ENCODE assay signal across 8 cellular contexts in the genomic region with DNA sequence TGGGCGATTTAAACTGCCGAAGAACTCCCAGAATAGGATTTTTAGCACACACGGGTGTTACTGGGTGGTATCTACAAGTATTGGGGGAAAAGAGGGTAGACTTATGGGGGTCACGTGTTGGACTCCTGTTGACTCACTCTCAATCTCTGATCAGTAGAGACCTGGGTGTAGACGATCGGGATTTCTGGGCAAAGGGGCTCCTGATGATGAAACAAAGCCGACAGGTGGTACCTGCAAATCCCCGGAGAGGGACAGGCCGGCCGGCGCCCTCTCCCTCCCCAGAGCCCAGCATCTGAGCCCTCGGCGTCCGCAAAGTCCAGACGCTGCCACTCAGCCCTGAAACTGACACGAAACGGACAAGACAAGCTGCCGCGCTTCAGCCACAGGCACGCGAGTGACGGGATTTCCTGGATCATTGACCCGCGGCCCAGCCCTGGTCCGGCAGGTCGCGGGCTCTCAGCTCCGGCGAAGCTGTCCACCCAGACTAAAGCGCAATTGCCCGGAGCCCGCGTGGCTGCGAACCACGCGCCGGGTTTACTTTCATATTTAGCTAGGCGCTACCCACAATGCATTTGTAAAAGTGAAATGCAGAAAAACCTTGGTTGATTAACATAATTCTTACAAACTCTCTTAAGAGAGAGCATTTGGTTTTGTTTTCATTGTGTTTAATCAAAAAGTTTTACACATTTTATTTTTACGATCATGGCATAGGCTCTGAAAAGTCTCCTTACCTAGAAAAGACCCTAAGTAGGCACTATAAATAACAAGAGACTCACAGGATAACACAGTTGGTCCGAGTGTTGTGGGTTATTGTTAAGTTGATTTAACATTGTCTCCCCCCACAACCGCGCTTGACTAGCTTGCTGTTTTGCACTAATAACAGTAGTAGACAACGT. TPM values are rescaled to one million over a fixed set of nuclear protein-coding genes. Genes with fewer than 3 reads are reported as not detected.
A peak's percentile ranks its signal among the peaks of the same experiment; 100 is the strongest.
DNase-seq lines count a peak whose midpoint lies in the region; ATAC-seq and TF ChIP-seq lines count a peak whose summit lies in the region.

No MANE protein-coding gene starts in this region.

- intact Hi-C loops in activated CD4-positive, alpha-beta T cell treated with anti-CD3 and anti-CD28 coated beads, Interleukin-2, amount 10 ng/mL, durations not matched to agents 24 days and 14 days (cut with micrococcal nuclease), result loop anchor here (1.0 to 2.0 kb wide), 5 partner anchors 22 to 150 kb away; partner anchors contain the start of gene EZH2
- intact Hi-C loops in left lung (cut with DNase I), result no loop called here

- H3K27me3 ChIP-seq in BE2C (no peaks in the 10 kb centered on the region), left lung (no peaks in the 10 kb centered on the region)

- H3K4me1 Mint-ChIP-seq in activated CD4-positive, alpha-beta T cell treated with anti-CD3 and anti-CD28 coated beads, Interleukin-2, amount 10 ng/mL, durations not matched to agents 24 days and 14 days, result peaks cover 17% of the 10 kb centered on the region

- H3K27ac Mint-ChIP-seq in activated CD4-positive, alpha-beta T cell treated with anti-CD3 and anti-CD28 coated beads, Interleukin-2, amount 10 ng/mL, durations not matched to agents 24 days and 14 days, result peak overlapping the region; percentile 99

- ATAC-seq in HG03432 (IDR thresholded peaks at IDR 0.05; ENCODE audit: unreplicated experiment) (peak; percentile 78), left lung (peak; percentile 95)

- TF ChIP-seq CTCF in BE2C (IDR thresholded peaks at IDR 0.05; ENCODE audit: low read depth, low read length) (no peak), left lung (IDR thresholded peaks at IDR 0.05) (no peak)

- H3K4me1 ChIP-seq in BE2C, result no peaks in the 10 kb centered on the region
- H3K4me1 ChIP-seq in left lung, result peaks cover 7 to 19% of the 10 kb centered on the region in 2 donors

- peaks cover 4% of the 10 kb centered on the region for H3K36me3 Mint-ChIP-seq in activated CD4-positive, alpha-beta T cell treated with anti-CD3 and anti-CD28 coated beads, Interleukin-2, amount 10 ng/mL, durations not matched to agents 24 days and 14 days (ENCODE audit: low read depth)

- H3K27me3 Mint-ChIP-seq in activated CD4-positive, alpha-beta T cell treated with anti-CD3 and anti-CD28 coated beads, Interleukin-2, amount 10 ng/mL, durations not matched to agents 24 days and 14 days, result no peaks in the 10 kb centered on the region

- H3K4me3 ChIP-seq in BE2C (ENCODE audit: low read depth, low read length) (peak overlapping the region; percentile 84), left lung (peak overlapping the region; percentile 60 to 62)

- H3K36me3 ChIP-seq in BE2C (no peaks in the 10 kb centered on the region), left lung (no peaks in the 10 kb centered on the region)

- peak; percentile 83 for DNase-seq in BE2C
- peak; percentile 59 for DNase-seq in GM19238 (ENCODE audit: insufficient read length, low spot score)
- peak; percentile 71 for DNase-seq in NCI-H524 treated with DMSO at 0.1 percent for 48 hours (lab: John Stamatoyannopoulos, UW)
- peak; percentile 92 for DNase-seq in activated CD4-positive, alpha-beta T cell treated with anti-CD3 and anti-CD28 coated beads, Interleukin-2, amount 10 ng/mL, durations not matched to agents 24 days and 14 days
- peak; percentile 88 for DNase-seq in dedifferentiated amniotic fluid mesenchymal stem cell (ENCODE audit: extremely low spot score)
- DNase-seq in left lung, result peak; percentile 83 to 93
- peak; percentile 66 to 68 for DNase-seq in stimulated activated CD4-positive, alpha-beta T cell treated with anti-CD3 and anti-CD28 coated beads, Interleukin-2, amount 100 ng/mL, for 24 hours

- no peaks in the 10 kb centered on the region for H3K9me3 Mint-ChIP-seq in activated CD4-positive, alpha-beta T cell treated with anti-CD3 and anti-CD28 coated beads, Interleukin-2, amount 10 ng/mL, durations not matched to agents 24 days and 14 days

- peak overlapping the region; percentile 97 for H3K4me3 Mint-ChIP-seq in activated CD4-positive, alpha-beta T cell treated with anti-CD3 and anti-CD28 coated beads, Interleukin-2, amount 10 ng/mL, durations not matched to agents 24 days and 14 days

- no peaks in the 10 kb centered on the region for H3K9me3 ChIP-seq in BE2C
- no peaks in the 10 kb centered on the region for H3K9me3 ChIP-seq in left lung

- peak overlapping the region; percentile 90 to 91 for H3K27ac ChIP-seq in left lung

RNA-seq across cellular contexts. Expression of gene EZH2, which starts 56.9 kb away (rescaled TPM):
- 12.9 TPM for polyA plus RNA-seq in BE2C (2012; ENCODE audit: insufficient read depth, insufficient read length, low read depth)
- total RNA-seq in activated CD4-positive, alpha-beta T cell treated with anti-CD3 and anti-CD28 coated beads, Interleukin-2, amount 10 ng/mL, durations not matched to agents 24 days and 14 days, result 120 and 126 TPM in 2 replicates
- 1 to 10 TPM; 7.2 to 9.9 TPM for total RNA-seq in left lung

Comparison
In these comparisons a context has a peak if more than half of its experiments do, and no peak if none do; other contexts are left out.
1. Peak in every context shown above with its lines: DNase-seq, ATAC-seq, H3K4me3 ChIP-seq and H3K27ac ChIP-seq.
2. RNA of gene EZH2, which starts 56.9 kb away (total RNA-seq): 120 to 126 TPM in activated CD4-positive, alpha-beta T cell treated with anti-CD3 and anti-CD28 coated beads, Interleukin-2, amount 10 ng/mL, durations not matched to agents 24 days and 14 days; 7.2 to 9.9 TPM in left lung; every median in the first group is over 10 times any median in the second.